Comparison of ENCODE assay signal across 1 cellular context in the genomic region with DNA sequence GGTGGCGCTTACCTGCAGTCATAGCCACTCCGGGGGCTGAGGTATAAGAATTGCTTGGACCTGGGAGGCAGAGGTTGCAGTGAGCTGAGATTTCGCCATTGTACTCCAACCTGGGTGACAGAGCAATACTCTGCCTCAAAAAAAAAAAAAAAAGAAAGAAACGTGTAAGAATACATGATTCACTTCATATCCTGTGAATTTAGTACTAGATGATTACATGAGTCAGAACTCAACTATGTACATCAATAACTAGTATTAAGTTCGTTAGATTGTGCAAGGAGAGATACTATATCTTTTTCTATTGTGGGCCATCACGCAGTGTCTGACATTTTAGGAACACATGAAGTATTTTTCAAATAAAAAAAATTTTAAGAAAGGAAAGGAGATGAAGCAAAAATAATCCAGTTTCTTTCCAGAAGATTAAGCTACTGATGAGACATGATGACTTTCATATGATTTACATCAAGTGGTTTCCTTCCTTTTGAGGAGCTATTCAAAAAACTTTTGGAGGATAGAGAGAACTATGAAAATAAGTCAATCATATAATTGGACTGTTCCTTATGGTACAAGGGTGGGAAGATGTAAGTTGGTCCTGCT.
TF ChIP-seq lines count a peak whose summit lies in the region.

No MANE protein-coding gene starts in this region.

TF ChIP-seq in HepG2, 621 proteins besides CTCF, POLR2A, EP300 and RAD21 (continued from another document):
- TF ChIP-seq KDM6A (CRISPR knock-in tag; IDR thresholded peaks at IDR 0.05; ENCODE audit: low read depth) = no peak
- TF ChIP-seq, protein P1, sequence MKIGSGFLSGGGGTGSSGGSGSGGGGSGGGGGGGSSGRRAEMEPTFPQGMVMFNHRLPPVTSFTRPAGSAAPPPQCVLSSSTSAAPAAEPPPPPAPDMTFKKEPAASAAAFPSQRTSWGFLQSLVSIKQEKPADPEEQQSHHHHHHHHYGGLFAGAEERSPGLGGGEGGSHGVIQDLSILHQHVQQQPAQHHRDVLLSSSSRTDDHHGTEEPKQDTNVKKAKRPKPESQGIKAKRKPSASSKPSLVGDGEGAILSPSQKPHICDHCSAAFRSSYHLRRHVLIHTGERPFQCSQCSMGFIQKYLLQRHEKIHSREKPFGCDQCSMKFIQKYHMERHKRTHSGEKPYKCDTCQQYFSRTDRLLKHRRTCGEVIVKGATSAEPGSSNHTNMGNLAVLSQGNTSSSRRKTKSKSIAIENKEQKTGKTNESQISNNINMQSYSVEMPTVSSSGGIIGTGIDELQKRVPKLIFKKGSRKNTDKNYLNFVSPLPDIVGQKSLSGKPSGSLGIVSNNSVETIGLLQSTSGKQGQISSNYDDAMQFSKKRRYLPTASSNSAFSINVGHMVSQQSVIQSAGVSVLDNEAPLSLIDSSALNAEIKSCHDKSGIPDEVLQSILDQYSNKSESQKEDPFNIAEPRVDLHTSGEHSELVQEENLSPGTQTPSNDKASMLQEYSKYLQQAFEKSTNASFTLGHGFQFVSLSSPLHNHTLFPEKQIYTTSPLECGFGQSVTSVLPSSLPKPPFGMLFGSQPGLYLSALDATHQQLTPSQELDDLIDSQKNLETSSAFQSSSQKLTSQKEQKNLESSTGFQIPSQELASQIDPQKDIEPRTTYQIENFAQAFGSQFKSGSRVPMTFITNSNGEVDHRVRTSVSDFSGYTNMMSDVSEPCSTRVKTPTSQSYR (CRISPR knock-in tag; IDR thresholded peaks at IDR 0.05; ENCODE audit: borderline replicate concordance) = no peak
- TF ChIP-seq ZNF10 (CRISPR knock-in tag; IDR thresholded peaks at IDR 0.05; ENCODE audit: borderline replicate concordance, low read depth) = no peak
- TF ChIP-seq ZZZ3 (CRISPR knock-in tag; IDR thresholded peaks at IDR 0.05; ENCODE audit: borderline replicate concordance) = no peak
- no peak for TF ChIP-seq PAWR (CRISPR knock-in tag; IDR thresholded peaks at IDR 0.05; ENCODE audit: borderline replicate concordance)
- TF ChIP-seq ZNF446 (CRISPR knock-in tag; IDR thresholded peaks at IDR 0.05) = no peak
- no peak for TF ChIP-seq FOSL2 (CRISPR knock-in tag; IDR thresholded peaks at IDR 0.05)
- no peak for TF ChIP-seq ZNF143 (CRISPR knock-in tag; IDR thresholded peaks at IDR 0.05)
